Comparison of ENCODE assay signal across 22 cellular contexts in genomic region chr5:38285226-38285625, GRCh38. TPM values are rescaled to one million over a fixed set of nuclear protein-coding genes. Genes with fewer than 3 reads are reported as not detected.
DNase-seq lines count a peak whose midpoint lies in the region; ATAC-seq, FAIRE-seq and TF ChIP-seq lines count a peak whose summit lies in the region.
"Had no signal": no experiment of that assay in that cellular context is flagged by ENCODE, and none has a peak within 500 bp of the region (broad histone marks: within the 10 kb centered on the region; RNA-seq: fewer than 3 reads in every experiment).

No MANE protein-coding gene starts in this region.

- CTCF ChIA-PET in K562 (lab: Yijun Ruan, JAX; ENCODE audit: low intra/inter-chr PET ratio), result no interaction called here

- H3K4me3 ChIP-seq in K562 (no peak overlapping the region), testis (no peak overlapping the region)

- TF ChIP-seq EP300 in K562 (IDR thresholded peaks at IDR 0.05; ENCODE audit: low read length), result no peak

- in situ Hi-C loops in K562 (cut with MboI), result no loop called here

- H3K27me3 ChIP-seq in K562 (ENCODE audit: control insufficient read depth in 2 of 2, insufficient read depth in 2 of 2, low read length in 2 of 2) (no peaks in the 10 kb centered on the region), testis (no peaks in the 10 kb centered on the region)
- H3K27me3 ChIP-seq: BE2C had no signal

- peaks cover 0 to 1% of the 10 kb centered on the region in 2 experiments; a peak in 2 of 5 replicates for H3K4me1 ChIP-seq in K562 (replicated peaks in 1 of 2; ENCODE audit: control insufficient read depth in 2 of 2, insufficient read depth in 2 of 2, low read length in 2 of 2)
- H3K4me1 ChIP-seq in testis, result no peaks in the 10 kb centered on the region
- H3K4me1 ChIP-seq: BE2C had no signal

- H3K9me3 ChIP-seq in K562 (replicated peaks; ENCODE audit: control insufficient read depth, insufficient read depth, low read depth, low read length), result no peaks in the 10 kb centered on the region
- H3K9me3 ChIP-seq in testis, result no peaks in the 10 kb centered on the region
- H3K9me3 ChIP-seq: BE2C had no signal

- intact Hi-C loops in K562 (cut with micrococcal nuclease) (no loop called here), head of caudate nucleus (cut with DNase I) (no loop called here), testis (cut with DNase I; ENCODE audit: low total_unique reads) (no loop called here)

- TF ChIP-seq POLR2A in K562 (conservative IDR thresholded peaks at IDR 0.05) (no peak), testis (IDR thresholded peaks at IDR 0.05) (no peak)

- H4K20me1 ChIP-seq in K562 (replicated peaks; ENCODE audit: control insufficient read depth, insufficient read depth, low read length), result no peaks in the 10 kb centered on the region

- no peak overlapping the region for H3K4me2 ChIP-seq in K562 (ENCODE audit: insufficient read depth, low read length)

- no peaks in the 10 kb centered on the region for H3K36me3 ChIP-seq in K562 (ENCODE audit: control insufficient read depth, insufficient read depth, low read length)
- H3K36me3 ChIP-seq in testis (ENCODE audit: low read depth, missing control alignments), result no peaks in the 10 kb centered on the region
- H3K36me3 ChIP-seq: BE2C had no signal

- H3K4me3 Mint-ChIP-seq in nephron progenitor cell, result no peak overlapping the region
- H3K4me3 Mint-ChIP-seq: CD4-positive, CD25-positive, alpha-beta regulatory T cell; CD8-positive, alpha-beta memory T cell; HFFc6 had no signal

- peaks cover 14% of the 10 kb centered on the region; the same call in 1 of the 3 replicates for H3K79me2 ChIP-seq in K562 (ENCODE audit: control insufficient read depth, insufficient read depth, low read length)

- H3K9me1 ChIP-seq in K562 (ENCODE audit: control insufficient read depth, insufficient read depth, low read length), result no peaks in the 10 kb centered on the region

- POLR2A ChIA-PET in K562 (lab: Yijun Ruan, JAX), result no interaction called here

- DNase-seq in Ammon's horn (ENCODE audit: low spot score) (peak; percentile 24), K562 (ENCODE audit: extremely low read depth in 1 of 4, low spot score in 3 of 4) (no peak), head of caudate nucleus (peak in 28 of 42 donors; percentile 1 to 56 (median 23)), nephron progenitor cell (no peak), NCI-H226 (no peak), NCI-H82 treated with DMSO at 0.1 percent for 48 hours (lab: John Stamatoyannopoulos, UW; ENCODE audit: unreplicated experiment) (no peak), testis (no peak)
- DNase-seq: BE2C; CD4-positive, CD25-positive, alpha-beta regulatory T cell; CD8-positive, alpha-beta memory T cell; COR-L47; DMS 273 treated with DMSO at 0.1 percent for 48 hours; GDM1; GOT3; H7; HFFc6 had no signal

- no peak overlapping the region for H2AFZ ChIP-seq in K562 (ENCODE audit: low read depth, low read length)

- TF ChIP-seq RAD21 in K562 (CRISPR knock-in tag; conservative IDR thresholded peaks at IDR 0.05 in 1 of 2, IDR thresholded peaks at IDR 0.05 in 1 of 2), result no peak

- H3K27ac ChIP-seq in K562 (ENCODE audit: extremely low read depth, low read depth, low read length) (no peak overlapping the region), testis (no peak overlapping the region)
- H3K27ac ChIP-seq: HL-60 had no signal

- H3K36me3 Mint-ChIP-seq in nephron progenitor cell (ENCODE audit: low read depth), result no peaks in the 10 kb centered on the region
- H3K36me3 Mint-ChIP-seq: CD4-positive, CD25-positive, alpha-beta regulatory T cell; CD8-positive, alpha-beta memory T cell had no signal

- peaks cover 20% of the 10 kb centered on the region for H3K4me1 Mint-ChIP-seq in nephron progenitor cell
- H3K4me1 Mint-ChIP-seq: CD4-positive, CD25-positive, alpha-beta regulatory T cell; CD8-positive, alpha-beta memory T cell had no signal

- no peak for FAIRE-seq in K562 (lab: Jason Lieb, UNC)
- FAIRE-seq: GM12892, GM18507 had no signal

- WGBS in K562 (ENCODE audit: insufficient coverage, low coverage, missing lambda C conversion rate), result 36% methylated on average over 2 of the region's 2 CpGs
- 69 to 90% methylated on average over 2 of the region's 2 CpGs for WGBS in testis, 2 donors

- ATAC-seq in K562 (no peak), GM21619 (IDR thresholded peaks at IDR 0.05; ENCODE audit: unreplicated experiment) (no peak)
- ATAC-seq: HCT116 had no signal

- H3K27ac Mint-ChIP-seq in nephron progenitor cell, result peak overlapping the region; percentile 71
- H3K27ac Mint-ChIP-seq: CD4-positive, CD25-positive, alpha-beta regulatory T cell; CD8-positive, alpha-beta memory T cell; HFFc6 had no signal

- no peak overlapping the region for H3K9ac ChIP-seq in K562 (ENCODE audit: insufficient read depth in 1 of 2, low read depth in 2 of 2, low read length in 2 of 2)

- H3K27me3 Mint-ChIP-seq in nephron progenitor cell (ENCODE audit: low read depth, poor library complexity), result no peaks in the 10 kb centered on the region
- H3K27me3 Mint-ChIP-seq: CD4-positive, CD25-positive, alpha-beta regulatory T cell had no signal

- no peaks in the 10 kb centered on the region for H3K9me3 Mint-ChIP-seq in nephron progenitor cell
- H3K9me3 Mint-ChIP-seq: CD4-positive, CD25-positive, alpha-beta regulatory T cell; CD8-positive, alpha-beta memory T cell; HFFc6 had no signal

- no TSS peak for BruUV-seq in K562 (replicated peaks; lab: Mats Ljungman, UMichigan)

- no peak for TF ChIP-seq CTCF in K562 (IDR thresholded peaks at IDR 0.05 in 2 of 3, conservative IDR thresholded peaks at IDR 0.05 in 1 of 3; ENCODE audit: insufficient read depth in 2 of 3, low read depth in 1 of 3, low read length in 3 of 3)
- TF ChIP-seq CTCF in nephron progenitor cell (IDR thresholded peaks at IDR 0.05), result no peak
- TF ChIP-seq CTCF in testis (IDR thresholded peaks at IDR 0.05), result no peak

TF ChIP-seq in K562, 482 proteins besides CTCF, POLR2A, EP300 and RAD21:
- no peak for TF ChIP-seq GATAD2A (IDR thresholded peaks at IDR 0.05)
- TF ChIP-seq, protein P1, sequence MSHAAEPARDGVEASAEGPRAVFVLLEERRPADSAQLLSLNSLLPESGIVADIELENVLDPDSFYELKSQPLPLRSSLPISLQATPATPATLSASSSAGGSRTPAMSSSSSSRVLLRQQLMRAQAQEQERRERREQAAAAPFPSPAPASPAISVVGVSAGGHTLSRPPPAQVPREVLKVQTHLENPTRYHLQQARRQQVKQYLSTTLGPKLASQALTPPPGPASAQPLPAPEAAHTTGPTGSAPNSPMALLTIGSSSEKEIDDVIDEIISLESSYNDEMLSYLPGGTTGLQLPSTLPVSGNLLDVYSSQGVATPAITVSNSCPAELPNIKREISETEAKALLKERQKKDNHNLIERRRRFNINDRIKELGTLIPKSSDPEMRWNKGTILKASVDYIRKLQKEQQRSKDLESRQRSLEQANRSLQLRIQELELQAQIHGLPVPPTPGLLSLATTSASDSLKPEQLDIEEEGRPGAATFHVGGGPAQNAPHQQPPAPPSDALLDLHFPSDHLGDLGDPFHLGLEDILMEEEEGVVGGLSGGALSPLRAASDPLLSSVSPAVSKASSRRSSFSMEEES (CRISPR knock-in tag; IDR thresholded peaks at IDR 0.05), result 0 out of 2 replicates have a peak, but pooled peaks have one; percentile 23

RNA-seq across cellular contexts. Expression of gene EGFLAM, which starts 26.9 kb away (rescaled TPM):
- 0.56 and 1.9 TPM in 2 replicates for total RNA-seq in K562 (2011; cell fraction: chromatin; rRNA removed; ENCODE audit: low replicate concordance)
- total RNA-seq in K562 (2011; cell fraction: nucleolus; rRNA removed), result 0.50 and 0.79 TPM in 2 replicates
- total RNA-seq in K562 (2011; cell fraction: nucleoplasm; rRNA removed), result not detected in 2 replicates
- total RNA-seq in K562 (2014; rRNA removed) (0.09 and 0.45 TPM in 2 replicates), K562 (2014; rRNA removed; fragmentation: Illumina TruSeq; extraction: Trizol) (1.3 and 1.4 TPM in 2 replicates), K562 (2015; rRNA removed; fragmentation: Illumina TruSeq; extraction: Trizol) (0.94 and 0.98 TPM in 2 replicates), K562 (2021) (0.49 and 0.74 TPM in 2 replicates), testis (10 to 100 TPM; 12.0 to 15.2 TPM)
- polyA plus RNA-seq in K562 (2011; rRNA removed) (0.12 and 2.5 TPM in 2 replicates), K562 (2014; fragmentation: Illumina TruSeq; extraction: Trizol) (0.91 and 1.0 TPM in 2 replicates), K562 (2014; fragmentation: Nextera tagmentation; extraction: Ambion mirVana) (1 to 10 TPM; 1.2 to 1.4 TPM), K562 (2014; rRNA removed) (0.31 and 0.89 TPM in 2 replicates), testis (ENCODE audit: insufficient read depth, low read depth, low replicate concordance) (38.8 TPM)
- polyA plus RNA-seq in K562 (2011; cell fraction: cytosol; rRNA removed), result 0.18 and 1.2 TPM in 2 replicates
- polyA plus RNA-seq in K562 (2011; cell fraction: nucleus; rRNA removed), result 2.1 TPM in 1 of 2 replicates, not detected in the other
- polyA plus RNA-seq in K562 (2012), result 1.00 and 1.8 TPM in 2 replicates
- polyA minus RNA-seq in K562 (2011; rRNA and poly(A)+ RNA removed), result 1.8 TPM in 1 of 2 replicates, not detected in the other
- polyA minus RNA-seq in K562 (2011; cell fraction: cytosol; rRNA and poly(A)+ RNA removed), result not detected in 2 replicates
- 0.22 and 0.81 TPM in 2 replicates for polyA minus RNA-seq in K562 (2011; cell fraction: nucleus; rRNA and poly(A)+ RNA removed)
- total RNA-seq: CD4-positive, CD25-positive, alpha-beta regulatory T cell; CD8-positive, alpha-beta memory T cell; HT1080 had no signal
- polyA plus RNA-seq: CD4-positive, CD25-positive, alpha-beta regulatory T cell; CD8-positive, alpha-beta memory T cell had no signal

Comparison
In these comparisons a context has a peak if more than half of its experiments do, and no peak if none do; other contexts are left out.
1. DNase-seq: peak in Ammon's horn (single experiment) and head of caudate nucleus (28 of 42); none in K562 (0 of 4), nephron progenitor cell (single experiment), NCI-H226 (single experiment), NCI-H82 treated with DMSO at 0.1 percent for 48 hours (single experiment) and testis (single experiment).
2. RNA of gene EGFLAM, which starts 26.9 kb away (total RNA-seq): 12.0 to 15.2 TPM in testis; 0.09 to 1.9 TPM in K562; every median in the first group is over 4 times any median in the second.